Comparison of ENCODE assay signal across 8 cellular contexts in genomic region chr4:152045781-152046571, GRCh38.
DNase-seq lines count a peak whose midpoint lies in the region; ATAC-seq and TF ChIP-seq lines count a peak whose summit lies in the region.

No MANE protein-coding gene starts in this region.

- no peaks in the 10 kb centered on the region for H3K79me1 ChIP-seq in IMR-90 (ENCODE audit: low read depth in 1 of 2, low read length in 2 of 2)

- no peak overlapping the region for H2BK5ac ChIP-seq in IMR-90 (ENCODE audit: low read depth, low read length, poor library complexity, severe bottlenecking)

- H3K18ac ChIP-seq in IMR-90 (ENCODE audit: low read depth, low read length): no peak overlapping the region

- DNase-seq in AG04450 (ENCODE audit: low read depth, low spot score) (no peak), IMR-90 (no peak), chondrocyte (ENCODE audit: low spot score) (no peak), dorsolateral prefrontal cortex (no peak), DMS153 (lab: John Stamatoyannopoulos, UW) (no peak)

- H3K27me3 Mint-ChIP-seq in chondrocyte (ENCODE audit: low read depth): peaks cover 10% of the 10 kb centered on the region

- H3K27ac ChIP-seq in AG04450 (ENCODE audit: low read depth, low read length): no peak overlapping the region
- H3K27ac ChIP-seq in IMR-90 (ENCODE audit: insufficient read depth, low read length): no peak overlapping the region
- peak overlapping the region; percentile 90 for H3K27ac ChIP-seq in mesodermal cell (ENCODE audit: low read depth, low read length, severe bottlenecking)
- no peak overlapping the region for H3K27ac ChIP-seq in dorsolateral prefrontal cortex

- 11% methylated on average over 16 of the region's 37 CpGs; no CpG with 5 or more reads in 1 of the 2 experiments for WGBS in IMR-90 (ENCODE audit: extremely low coverage in 2 of 2, insufficient read length in 1 of 2), 2 experiments
- WGBS in mesodermal cell (ENCODE audit: insufficient coverage in 2 of 2), 2 experiments: 5 to 7% methylated on average over 28 to 35 of the region's 37 CpGs

- no peak overlapping the region for H3K56ac ChIP-seq in IMR-90 (ENCODE audit: extremely low read depth, insufficient read depth, low read length)

- no peak overlapping the region for H3K14ac ChIP-seq in IMR-90 (replicated peaks; ENCODE audit: low read depth, low read length)

- ATAC-seq in GM18907 (IDR thresholded peaks at IDR 0.05; ENCODE audit: unreplicated experiment) (peak; percentile 52), IMR-90 (ENCODE audit: low read depth) (peak; percentile 24; the same call in 1 of the 2 replicates), GM19467 (IDR thresholded peaks at IDR 0.05; ENCODE audit: unreplicated experiment) (no peak)

- H2AFZ ChIP-seq in IMR-90 (replicated peaks; ENCODE audit: low read length, poor library complexity): peak overlapping the region; percentile 79

- H3K4me3 ChIP-seq in AG04450 (ENCODE audit: low read depth, low read length): no peak overlapping the region
- no peak overlapping the region for H3K4me3 ChIP-seq in IMR-90 (ENCODE audit: insufficient read depth, low read depth, low read length)
- peak overlapping the region; percentile 9 for H3K4me3 ChIP-seq in mesodermal cell (ENCODE audit: extremely low read depth, insufficient read depth, low read length, poor library complexity, severe bottlenecking)
- H3K4me3 ChIP-seq in dorsolateral prefrontal cortex: peak overlapping the region in 5 of 59 donors; percentile 2 to 24 (median 18)

- H3K23ac ChIP-seq in IMR-90 (ENCODE audit: low read depth, low read length): no peak overlapping the region

- no peak overlapping the region for H2AK5ac ChIP-seq in IMR-90 (ENCODE audit: low read depth, low read length)

- H3K36me3 ChIP-seq in IMR-90 (ENCODE audit: control insufficient read depth, insufficient read depth, low read length) (no peaks in the 10 kb centered on the region), mesodermal cell (ENCODE audit: control insufficient read depth, insufficient read depth, low read length) (no peaks in the 10 kb centered on the region)

- TF ChIP-seq RAD21 in IMR-90 (IDR thresholded peaks at IDR 0.05; ENCODE audit: low read length): peak; percentile 22; the same call in 1 of the 2 replicates

- intact Hi-C loops in IMR-90 (cut with micrococcal nuclease): no loop called here
- intact Hi-C loops in dorsolateral prefrontal cortex (cut with DNase I): no loop called here

- peaks cover 11% of the 10 kb centered on the region for H3K9me3 Mint-ChIP-seq in chondrocyte (ENCODE audit: low read depth)

- no peak overlapping the region for H3K4me2 ChIP-seq in IMR-90 (ENCODE audit: low read depth, low read length)

- H3K36me3 Mint-ChIP-seq in chondrocyte (ENCODE audit: low read depth): peaks cover 8% of the 10 kb centered on the region

- no peak overlapping the region for H2BK20ac ChIP-seq in IMR-90 (ENCODE audit: low read depth, low read length)

- peak; percentile 53 for TF ChIP-seq CTCF in AG04450 (IDR thresholded peaks at IDR 0.05; ENCODE audit: low read depth, low read length)
- TF ChIP-seq CTCF in IMR-90 (conservative IDR thresholded peaks at IDR 0.05; ENCODE audit: low read depth, low read length): 0 out of 2 replicates have a peak, but pooled peaks have one; percentile 21
- peak; percentile 83 for TF ChIP-seq CTCF in chondrocyte (IDR thresholded peaks at IDR 0.05)
- peak in 25 of 56 donors; percentile 6 to 38 (median 18) for TF ChIP-seq CTCF in dorsolateral prefrontal cortex (IDR thresholded peaks at IDR 0.05 in 54 of 56, conservative IDR thresholded peaks at IDR 0.05 in 2 of 56; ENCODE audit: low read depth in 1 of 56, partially characterized antibody in 56 of 56)

- peak overlapping the region; percentile 41 for H3K27ac Mint-ChIP-seq in chondrocyte (ENCODE audit: unreplicated experiment)

- dilution Hi-C loops in IMR-90 (cut with HindIII; ENCODE audit: low sequenced_read_pairs, unreplicated experiment): no loop called here

- H3K9me1 ChIP-seq in IMR-90 (ENCODE audit: insufficient read depth, low read length): no peaks in the 10 kb centered on the region

- H2BK120ac ChIP-seq in IMR-90 (ENCODE audit: low read depth, low read length): no peak overlapping the region

- H3K4me3 Mint-ChIP-seq in chondrocyte (ENCODE audit: unreplicated experiment): peak overlapping the region; percentile 48

- H3K9me3 ChIP-seq in AG04450 (ENCODE audit: control insufficient read depth, insufficient read depth, low read length): peaks cover 3% of the 10 kb centered on the region; the same call in 1 of the 2 replicates
- H3K9me3 ChIP-seq in IMR-90 (ENCODE audit: control insufficient read depth, insufficient read depth, low read length): no peaks in the 10 kb centered on the region
- H3K9me3 ChIP-seq in mesodermal cell (ENCODE audit: control insufficient read depth, low read length): peaks cover 8% of the 10 kb centered on the region

- POLR2A ChIA-PET in AG04450 (lab: Yijun Ruan, JAX): no interaction called here
- POLR2A ChIA-PET in IMR-90 (lab: Charles Lee; ENCODE audit: unreplicated experiment): no interaction called here

- CTCF ChIA-PET in AG04450 (lab: Charles Lee) (interaction anchor here (0.5 to 1.2 kb wide), 4 partner anchors 14 to 776 kb away, joined by 3 to 6 read pairs (median 3); no protein-coding TSS in a partner anchor), IMR-90 (lab: Yijun Ruan, JAX) (interaction anchor here (0.6 kb wide), 1 partner anchor 23 kb away, joined by 3 read pairs; no protein-coding TSS in a partner anchor)

- H3K4me1 ChIP-seq in IMR-90 (ENCODE audit: control insufficient read depth, insufficient read depth, low read length): peaks cover 4% of the 10 kb centered on the region; the same call in 1 of the 2 replicates
- H3K4me1 ChIP-seq in mesodermal cell (ENCODE audit: control insufficient read depth, insufficient read depth, low read length, poor library complexity, severe bottlenecking): peaks cover 6% of the 10 kb centered on the region

- in situ Hi-C loops in IMR-90 (cut with MboI; ENCODE audit: low sequenced_read_pairs): no loop called here

- H3K27me3 ChIP-seq in AG04450 (ENCODE audit: control insufficient read depth, insufficient read depth, low read length) (peaks cover 6% of the 10 kb centered on the region), IMR-90 (ENCODE audit: control insufficient read depth, insufficient read depth, low read length) (peaks cover 16% of the 10 kb centered on the region), dorsolateral prefrontal cortex (peaks cover 0 to 22% (median 0%) of the 10 kb centered on the region in 45 donors)

- TF ChIP-seq POLR2A in IMR-90 (IDR thresholded peaks at IDR 0.05; ENCODE audit: low read depth, low read length): no peak

- H3K4me1 Mint-ChIP-seq in chondrocyte (ENCODE audit: low read depth): peaks cover 11% of the 10 kb centered on the region

- H3K9ac ChIP-seq in IMR-90 (ENCODE audit: low read depth, low read length): no peak overlapping the region

- BruUV-seq in IMR-90 (replicated peaks; lab: Mats Ljungman, UMichigan): no TSS peak

- no peak overlapping the region for H3K4ac ChIP-seq in IMR-90 (ENCODE audit: low read depth, low read length)

- H4K8ac ChIP-seq in IMR-90 (ENCODE audit: low read depth in 2 of 2, low read length in 2 of 2): peak overlapping the region in 1 of 2 experiments; percentile 5; a peak in 1 of 4 replicates

- H2AK9ac ChIP-seq in IMR-90 (replicated peaks; ENCODE audit: low read depth, low read length, poor library complexity): no peak overlapping the region

- H4K91ac ChIP-seq in IMR-90 (ENCODE audit: insufficient read depth, low read depth, low read length): no peak overlapping the region

- H4K5ac ChIP-seq in IMR-90 (ENCODE audit: low read depth, low read length): no peak overlapping the region

- H2BK15ac ChIP-seq in IMR-90 (ENCODE audit: low read depth, low read length): no peak overlapping the region

- H4K20me1 ChIP-seq in IMR-90 (ENCODE audit: insufficient read depth, low read length): no peaks in the 10 kb centered on the region

TF ChIP-seq in IMR-90, 13 proteins besides CTCF, POLR2A, EP300 and RAD21:
- no peak for TF ChIP-seq MAZ (IDR thresholded peaks at IDR 0.05; ENCODE audit: borderline replicate concordance, low read depth, low read length)
- TF ChIP-seq CEBPB (IDR thresholded peaks at IDR 0.05; ENCODE audit: low read depth, low read length): no peak
- no peak for TF ChIP-seq BHLHE40 (IDR thresholded peaks at IDR 0.05; ENCODE audit: low read depth, low read length)
- no peak for TF ChIP-seq SMC3 (IDR thresholded peaks at IDR 0.05; ENCODE audit: low read depth, low read length)
- no peak for TF ChIP-seq FOS (IDR thresholded peaks at IDR 0.05; ENCODE audit: low read depth, low read length)
- no peak for TF ChIP-seq USF2 (IDR thresholded peaks at IDR 0.05; ENCODE audit: low read depth, low read length)
- no peak for TF ChIP-seq CHD1 (IDR thresholded peaks at IDR 0.05; ENCODE audit: low read depth, low read length)
- no peak for TF ChIP-seq MAFK (IDR thresholded peaks at IDR 0.05; ENCODE audit: low read depth, low read length)
- no peak for TF ChIP-seq NFE2L2 (IDR thresholded peaks at IDR 0.05; ENCODE audit: low read depth, low read length)
- no peak for TF ChIP-seq RCOR1 (IDR thresholded peaks at IDR 0.05; ENCODE audit: insufficient replicate concordance, low read length)
- no peak for TF ChIP-seq RFX5 (IDR thresholded peaks at IDR 0.05; ENCODE audit: low read depth, low read length)
- TF ChIP-seq, protein P1, sequence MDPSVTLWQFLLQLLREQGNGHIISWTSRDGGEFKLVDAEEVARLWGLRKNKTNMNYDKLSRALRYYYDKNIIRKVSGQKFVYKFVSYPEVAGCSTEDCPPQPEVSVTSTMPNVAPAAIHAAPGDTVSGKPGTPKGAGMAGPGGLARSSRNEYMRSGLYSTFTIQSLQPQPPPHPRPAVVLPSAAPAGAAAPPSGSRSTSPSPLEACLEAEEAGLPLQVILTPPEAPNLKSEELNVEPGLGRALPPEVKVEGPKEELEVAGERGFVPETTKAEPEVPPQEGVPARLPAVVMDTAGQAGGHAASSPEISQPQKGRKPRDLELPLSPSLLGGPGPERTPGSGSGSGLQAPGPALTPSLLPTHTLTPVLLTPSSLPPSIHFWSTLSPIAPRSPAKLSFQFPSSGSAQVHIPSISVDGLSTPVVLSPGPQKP (IDR thresholded peaks at IDR 0.05; ENCODE audit: borderline replicate concordance, low read depth, low read length): no peak
- no peak for TF ChIP-seq MXI1 (IDR thresholded peaks at IDR 0.05; ENCODE audit: borderline replicate concordance, low read depth, low read length)
